Comparison of ENCODE assay signal across 13 cellular contexts in the genomic region with DNA sequence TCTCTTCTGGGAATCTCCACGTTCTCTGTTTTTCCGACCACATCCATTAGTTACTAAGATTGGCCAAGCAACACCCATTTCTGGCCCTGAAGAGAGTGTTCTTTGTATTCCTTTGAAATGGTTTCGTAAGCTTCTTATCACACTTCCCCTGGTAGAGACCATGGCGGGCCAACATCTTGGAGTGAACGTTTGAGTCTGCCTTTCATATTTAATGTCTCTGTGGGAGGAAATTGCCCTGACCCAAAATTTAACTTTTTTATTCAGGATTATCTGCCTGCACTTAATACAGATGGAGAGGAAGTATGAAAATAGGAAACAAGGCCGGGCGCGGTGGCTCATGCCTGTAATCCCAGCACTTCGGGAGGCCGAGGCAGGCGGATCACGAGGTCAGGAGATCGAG.
"Had no signal": no experiment of that assay in that cellular context is flagged by ENCODE, and none has a peak within 500 bp of the region (broad histone marks: within the 10 kb centered on the region; RNA-seq: fewer than 3 reads in every experiment).

No MANE protein-coding gene starts in this region.

- H3K27me3 Mint-ChIP-seq: activated T-cell treated with anti-CD3 and anti-CD28 coated beads, Interleukin-2, amount 50 U/mL, for 24 hours had no signal

- DNase-seq: activated CD4-positive, alpha-beta memory T cell treated with anti-CD3 and anti-CD28 coated beads, Interleukin-2, amount 10 ng/mL, durations not matched to agents 7 days and 5 days; activated CD4-positive, alpha-beta T cell treated with anti-CD3 and anti-CD28 coated beads for 4 hours; activated naive CD4-positive, alpha-beta T cell treated with anti-CD3 and anti-CD28 coated beads, Interleukin-2, amount 10 ng/mL, durations not matched to agents 7 days and 5 days; activated T-cell treated with anti-CD3 and anti-CD28 coated beads, Interleukin-2, amount 50 U/mL, for 24 hours; erythroblast; heart right ventricle; naive thymus-derived CD4-positive, alpha-beta T cell; stimulated activated CD4-positive, alpha-beta T cell treated with anti-CD3 and anti-CD28 coated beads, Interleukin-15, amount 100 ng/mL, for 24 hours; stimulated activated CD4-positive, alpha-beta T cell treated with anti-CD3 and anti-CD28 coated beads, Interleukin-4, amount 100 ng/mL, for 24 hours; stomach; testis; upper lobe of left lung had no signal

- H3K9me3 ChIP-seq: gastroesophageal sphincter, heart right ventricle, stomach, testis, upper lobe of left lung had no signal

- H3K9me3 Mint-ChIP-seq: activated CD4-positive, alpha-beta memory T cell treated with anti-CD3 and anti-CD28 coated beads, Interleukin-2, amount 10 ng/mL, durations not matched to agents 7 days and 5 days; activated naive CD4-positive, alpha-beta T cell treated with anti-CD3 and anti-CD28 coated beads, Interleukin-2, amount 10 ng/mL, durations not matched to agents 7 days and 5 days; activated T-cell treated with anti-CD3 and anti-CD28 coated beads, Interleukin-2, amount 50 U/mL, for 24 hours had no signal

- H3K27me3 ChIP-seq: gastroesophageal sphincter, heart right ventricle, stomach, testis, upper lobe of left lung had no signal

- H3K27ac ChIP-seq: gastroesophageal sphincter, stomach, testis, upper lobe of left lung had no signal

- H3K4me1 ChIP-seq: testis had no signal

- H3K4me3 Mint-ChIP-seq: activated CD4-positive, alpha-beta memory T cell treated with anti-CD3 and anti-CD28 coated beads, Interleukin-2, amount 10 ng/mL, durations not matched to agents 7 days and 5 days; activated naive CD4-positive, alpha-beta T cell treated with anti-CD3 and anti-CD28 coated beads, Interleukin-2, amount 10 ng/mL, durations not matched to agents 7 days and 5 days; activated T-cell treated with anti-CD3 and anti-CD28 coated beads, Interleukin-2, amount 50 U/mL, for 24 hours; naive thymus-derived CD4-positive, alpha-beta T cell had no signal

- H3K4me3 ChIP-seq: gastroesophageal sphincter, heart right ventricle, stomach, testis, upper lobe of left lung had no signal

- H3K27ac Mint-ChIP-seq: activated CD4-positive, alpha-beta memory T cell treated with anti-CD3 and anti-CD28 coated beads, Interleukin-2, amount 10 ng/mL, durations not matched to agents 7 days and 5 days; activated naive CD4-positive, alpha-beta T cell treated with anti-CD3 and anti-CD28 coated beads, Interleukin-2, amount 10 ng/mL, durations not matched to agents 7 days and 5 days; activated T-cell treated with anti-CD3 and anti-CD28 coated beads, Interleukin-2, amount 50 U/mL, for 24 hours had no signal

- ATAC-seq: gastroesophageal sphincter; heart right ventricle; naive thymus-derived CD4-positive, alpha-beta T cell had no signal
